8 cellular contexts compared by ENCODE assay signal in genomic region chr3:36876181-36876936, GRCh38.
DNase-seq lines count a peak whose midpoint lies in the region; ATAC-seq and TF ChIP-seq lines count a peak whose summit lies in the region.

No MANE protein-coding gene starts in this region.

- H3K4me1 Mint-ChIP-seq in T-helper 17 cell, result peaks cover 43% of the 10 kb centered on the region

- H3K4me3 Mint-ChIP-seq in T-helper 17 cell, result peak overlapping the region; percentile 89

- peak overlapping the region; percentile 78 for H3K27ac ChIP-seq in BLaER1
- H3K27ac ChIP-seq in neutrophil, result peak overlapping the region; percentile 81

- in situ Hi-C loops in KBM-7 (cut with MboI; ENCODE audit: low pct_unique_long_range_greater_than_20kb, low sequenced_read_pairs), result no loop called here

- peak overlapping the region; percentile 70 for H3K4me2 ChIP-seq in BLaER1

- no peaks in the 10 kb centered on the region for H3K27me3 Mint-ChIP-seq in T-helper 17 cell

- H3K36me3 Mint-ChIP-seq in T-helper 17 cell (ENCODE audit: low read depth), result peaks cover 7% of the 10 kb centered on the region

- ATAC-seq in GM19025 (IDR thresholded peaks at IDR 0.05; ENCODE audit: low read depth, unreplicated experiment) (peak; percentile 99), HG03066 (IDR thresholded peaks at IDR 0.05; ENCODE audit: low read depth, unreplicated experiment) (peak; percentile 99), T-helper 17 cell (peak; percentile 97)

- H3K9me3 ChIP-seq in BLaER1 (0 out of 2 replicates have a peak, but pooled peaks cover 2% of the 10 kb centered on the region), T-helper 17 cell (ENCODE audit: control insufficient read depth, low read length, poor library complexity, severe bottlenecking) (no peaks in the 10 kb centered on the region), neutrophil (no peaks in the 10 kb centered on the region)

- H3K4me1 ChIP-seq in BLaER1 (peaks cover 30% of the 10 kb centered on the region), neutrophil (ENCODE audit: control insufficient read depth in 1 of 2, insufficient read depth in 1 of 2, low read depth in 1 of 2, low read length in 1 of 2) (peaks cover 10 to 16% of the 10 kb centered on the region in 2 experiments)

- DNase-seq in T-helper 17 cell (no peak), SHP77 treated with DMSO at 0.1 percent for 48 hours (lab: John Stamatoyannopoulos, UW) (no peak), NCI-H1436 (lab: John Stamatoyannopoulos, UW) (no peak), KBM-7 (no peak)

- H3K9ac ChIP-seq in BLaER1, result peak overlapping the region; percentile 66

- no peaks in the 10 kb centered on the region for H4K20me1 ChIP-seq in BLaER1

- H3K27ac Mint-ChIP-seq in T-helper 17 cell, result peak overlapping the region; percentile 99

- 0 out of 2 replicates have a peak overlapping the region, but pooled peaks have one; percentile 13 for H3K4me3 ChIP-seq in BLaER1
- H3K4me3 ChIP-seq in neutrophil (ENCODE audit: low read depth in 1 of 2, low read length in 1 of 2), result peak overlapping the region; percentile 7 to 31

- H3K27me3 ChIP-seq in BLaER1 (no peaks in the 10 kb centered on the region), neutrophil (no peaks in the 10 kb centered on the region)

- no peak for TF ChIP-seq CTCF in neutrophil (IDR thresholded peaks at IDR 0.05)

- H3K36me3 ChIP-seq in BLaER1, result peaks cover 4% of the 10 kb centered on the region; the same call in 1 of the 2 replicates
- peaks cover 31% of the 10 kb centered on the region for H3K36me3 ChIP-seq in neutrophil
